1 cellular context compared by ENCODE assay signal in genomic region chrX:149004936-149005335, GRCh38.
TF ChIP-seq lines count a peak whose summit lies in the region.

No MANE protein-coding gene starts in this region.

TF ChIP-seq in GM23338, 12 proteins besides CTCF, POLR2A, EP300 and RAD21 (continued from another document):
- TF ChIP-seq REST (IDR thresholded peaks at IDR 0.05; ENCODE audit: unreplicated experiment) = no peak
- no peak for TF ChIP-seq POLR2AphosphoS5 (IDR thresholded peaks at IDR 0.05; ENCODE audit: low read depth)
- no peak for TF ChIP-seq ZNF114 (CRISPR knock-in tag; IDR thresholded peaks at IDR 0.05)
- TF ChIP-seq ETS1 (IDR thresholded peaks at IDR 0.05) = no peak
- TF ChIP-seq JUNB (IDR thresholded peaks at IDR 0.05; ENCODE audit: unreplicated experiment) = no peak
